In the genomic region with DNA sequence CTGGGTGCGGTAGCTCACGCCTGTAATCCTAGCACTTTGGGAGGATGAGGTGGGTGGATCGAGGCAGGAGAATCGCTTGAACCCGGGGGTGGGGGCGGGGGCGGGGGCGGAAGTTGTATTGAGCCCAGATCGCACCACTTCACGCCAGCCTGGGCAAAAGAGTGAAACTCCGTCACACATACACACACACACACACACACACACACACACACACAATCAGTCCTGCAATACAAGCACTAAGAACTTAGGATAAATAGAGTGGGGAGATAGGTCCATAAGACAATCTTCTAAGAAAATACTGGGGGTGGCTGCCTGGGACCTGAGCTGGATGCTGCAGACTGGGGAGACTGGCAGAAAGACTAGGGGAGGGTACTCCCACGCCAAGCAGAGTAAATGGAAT, we compare ENCODE assay signal across 22 cellular contexts. TPM values are rescaled to one million over a fixed set of nuclear protein-coding genes. Genes with fewer than 3 reads are reported as not detected.
"Had no signal": no experiment of that assay in that cellular context is flagged by ENCODE, and none has a peak within 500 bp of the region (broad histone marks: within the 10 kb centered on the region; RNA-seq: fewer than 3 reads in every experiment).

No MANE protein-coding gene starts in this region.

- H3K4me1 ChIP-seq: colonic mucosa, foreskin keratinocyte, pancreas, suprapubic skin, uterus had no signal

- H3K27me3 ChIP-seq: colonic mucosa, hepatocyte, pancreas, suprapubic skin, thyroid gland, upper lobe of left lung, uterus had no signal

- H3K79me2 ChIP-seq: hepatocyte had no signal

- H3K36me3 Mint-ChIP-seq: natural killer cell treated with Interleukin-12 subunit alpha and Interleukin-12 subunit beta and Interleukin-15 and Interleukin-18, amount 100 ng/mL, for 72 hours had no signal

- H3K4me3 Mint-ChIP-seq: endodermal cell; natural killer cell treated with Interleukin-12 subunit alpha and Interleukin-12 subunit beta and Interleukin-15 and Interleukin-18, amount 100 ng/mL, for 72 hours had no signal

- H3K9me3 Mint-ChIP-seq: endodermal cell; natural killer cell treated with Interleukin-12 subunit alpha and Interleukin-12 subunit beta and Interleukin-15 and Interleukin-18, amount 100 ng/mL, for 72 hours had no signal

- DNase-seq: colonic mucosa; dermis blood vessel endothelial cell; effector CD4-positive, alpha-beta T cell; endodermal cell; erythroblast; foreskin keratinocyte; head of caudate nucleus; left colon; nucleus accumbens; pancreas; right cardiac atrium; stimulated activated CD4-positive, alpha-beta T cell treated with anti-CD3 and anti-CD28 coated beads, Interleukin-2, amount 100 ng/mL, for 48 hours; stimulated activated naive CD8-positive, alpha-beta T cell treated with anti-CD3 and anti-CD28 coated beads, Interleukin-15, Interleukin-2, amounts not matched to agents 100 U/mL and 50 U/mL, for 24 hours; upper lobe of left lung; uterus had no signal

- H3K9me3 ChIP-seq: colonic mucosa, pancreas, suprapubic skin, thyroid gland, upper lobe of left lung, uterus had no signal

- H3K36me3 ChIP-seq: colonic mucosa, pancreas, suprapubic skin, thyroid gland, upper lobe of left lung, uterus had no signal

- H3K27me3 Mint-ChIP-seq: progenitor cell of endocrine pancreas had no signal

- H3K4me3 ChIP-seq: colonic mucosa, hepatocyte, pancreas, smooth muscle cell, suprapubic skin, thyroid gland, upper lobe of left lung, uterus had no signal

- FAIRE-seq: endothelial cell of umbilical vein, pancreas had no signal

- H3K4me2 ChIP-seq: hepatocyte, smooth muscle cell had no signal

- H2AFZ ChIP-seq: hepatocyte had no signal

- H3K27ac ChIP-seq: colonic mucosa, foreskin keratinocyte, hepatocyte, pancreas, suprapubic skin, thyroid gland, upper lobe of left lung, uterus had no signal

- H3K27ac Mint-ChIP-seq: endodermal cell; natural killer cell treated with Interleukin-12 subunit alpha and Interleukin-12 subunit beta and Interleukin-15 and Interleukin-18, amount 100 ng/mL, for 72 hours; progenitor cell of endocrine pancreas had no signal

RNA-seq across cellular contexts. Expression of a gene that starts 15.0 kb away (rescaled TPM):
- total RNA-seq: foreskin keratinocyte; natural killer cell treated with Interleukin-12 subunit alpha and Interleukin-12 subunit beta and Interleukin-15 and Interleukin-18, amount 100 ng/mL, for 72 hours had no signal
